Comparison of ENCODE assay signal across 8 cellular contexts in the genomic region with DNA sequence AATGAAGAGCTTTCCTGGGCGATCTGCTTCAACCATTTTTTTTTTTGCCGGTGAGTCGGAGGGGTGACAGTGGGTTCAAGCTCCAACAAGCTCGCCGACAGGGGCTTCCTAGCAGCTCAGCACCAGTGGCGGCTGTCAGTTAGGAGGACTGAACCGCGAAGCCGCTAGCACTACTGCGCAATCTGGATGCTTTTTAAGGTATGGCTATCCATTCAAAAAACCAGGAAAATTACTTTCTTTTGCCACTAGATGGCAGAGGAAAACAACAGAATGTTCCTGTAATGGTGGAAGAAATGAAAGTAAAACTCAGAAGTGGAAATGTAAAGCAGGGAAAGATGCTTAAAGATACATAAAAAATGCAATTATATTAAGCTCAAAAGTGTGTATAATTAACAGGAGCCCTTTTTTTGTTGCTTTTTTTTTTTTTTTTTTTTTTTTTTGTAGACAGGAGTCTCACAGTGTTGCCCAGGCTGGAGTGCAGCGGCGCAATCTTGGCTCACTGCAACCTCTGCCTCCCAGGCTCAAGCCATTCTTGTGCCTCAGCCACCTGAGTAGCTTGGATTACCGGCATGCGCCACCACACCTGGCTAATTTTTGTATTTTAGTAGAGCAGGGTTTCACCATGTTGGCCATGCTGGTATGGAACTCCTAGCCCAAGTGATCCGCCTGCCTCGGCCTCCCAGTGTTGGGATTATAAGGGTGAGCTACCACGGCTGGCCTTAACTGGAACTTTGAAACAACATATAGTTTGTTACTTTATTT. TPM values are rescaled to one million over a fixed set of nuclear protein-coding genes. Genes with fewer than 3 reads are reported as not detected.
A peak's percentile ranks its signal among the peaks of the same experiment; 100 is the strongest.
DNase-seq lines count a peak whose midpoint lies in the region; ATAC-seq and TF ChIP-seq lines count a peak whose summit lies in the region.

No MANE protein-coding gene starts in this region.

- peaks cover 9% of the 10 kb centered on the region; the same call in 1 of the 2 replicates for H3K36me3 ChIP-seq in IMR-90 (ENCODE audit: control insufficient read depth, insufficient read depth, low read length)
- H3K36me3 ChIP-seq in thoracic aorta, result peaks cover 10% of the 10 kb centered on the region

- H2AFZ ChIP-seq in IMR-90 (replicated peaks; ENCODE audit: low read length, poor library complexity), result no peak overlapping the region

- TF ChIP-seq RAD21 in IMR-90 (IDR thresholded peaks at IDR 0.05; ENCODE audit: low read length), result peak; percentile 51

- peak overlapping the region; percentile 97 for H3K4me2 ChIP-seq in IMR-90 (ENCODE audit: low read depth, low read length)

- peak overlapping the region; percentile 35 for H3K14ac ChIP-seq in IMR-90 (replicated peaks; ENCODE audit: low read depth, low read length)

- dilution Hi-C loops in IMR-90 (cut with HindIII; ENCODE audit: low sequenced_read_pairs, unreplicated experiment), result no loop called here

- POLR2A ChIA-PET in IMR-90 (lab: Charles Lee; ENCODE audit: unreplicated experiment), result no interaction called here

- CTCF ChIA-PET in IMR-90 (lab: Yijun Ruan, JAX), result interaction anchor here (0.6 to 1.5 kb wide), 13 partner anchors 10 to 970 kb away, joined by 3 to 10 read pairs (median 3); partner anchors contain the start of gene GBP1

- H4K5ac ChIP-seq in IMR-90 (ENCODE audit: low read depth, low read length), result peak overlapping the region; percentile 76

- TF ChIP-seq POLR2A in IMR-90 (IDR thresholded peaks at IDR 0.05; ENCODE audit: low read depth, low read length), result no peak

- H3K56ac ChIP-seq in IMR-90 (ENCODE audit: extremely low read depth, insufficient read depth, low read length), result no peak overlapping the region

- H3K27ac ChIP-seq in IMR-90 (ENCODE audit: insufficient read depth, low read length) (peak overlapping the region; percentile 62; the same call in 1 of the 2 replicates), thoracic aorta (no peak overlapping the region)

- H3K23ac ChIP-seq in IMR-90 (ENCODE audit: low read depth, low read length), result no peak overlapping the region

- WGBS in IMR-90 (ENCODE audit: extremely low coverage in 2 of 2, insufficient read length in 1 of 2), 2 experiments, result 85% methylated on average over 5 of the region's 17 CpGs; no CpG with 5 or more reads in 1 of the 2 experiments

- H2BK5ac ChIP-seq in IMR-90 (ENCODE audit: low read depth, low read length, poor library complexity, severe bottlenecking), result peak overlapping the region; percentile 5

- no peak overlapping the region for H2BK120ac ChIP-seq in IMR-90 (ENCODE audit: low read depth, low read length)

- no peak overlapping the region for H2AK9ac ChIP-seq in IMR-90 (replicated peaks; ENCODE audit: low read depth, low read length, poor library complexity)

- H3K4ac ChIP-seq in IMR-90 (ENCODE audit: low read depth, low read length), result 0 out of 2 replicates have a peak overlapping the region, but pooled peaks have one; percentile 45

- H3K27me3 ChIP-seq in IMR-90 (ENCODE audit: control insufficient read depth, insufficient read depth, low read length), result no peaks in the 10 kb centered on the region
- no peaks in the 10 kb centered on the region for H3K27me3 ChIP-seq in thoracic aorta (replicated peaks; ENCODE audit: insufficient read depth)

- peaks cover 19 to 50% of the 10 kb centered on the region in 2 experiments for H3K79me1 ChIP-seq in IMR-90 (ENCODE audit: low read depth in 1 of 2, low read length in 2 of 2)

- TF ChIP-seq CTCF in IMR-90 (conservative IDR thresholded peaks at IDR 0.05; ENCODE audit: low read depth, low read length) (peak; percentile 72), thoracic aorta (IDR thresholded peaks at IDR 0.05) (peak; percentile 55)

- no peak overlapping the region; the same call in 1 of the 2 replicates for H3K9ac ChIP-seq in IMR-90 (ENCODE audit: low read depth, low read length)

- H4K91ac ChIP-seq in IMR-90 (ENCODE audit: insufficient read depth, low read depth, low read length), result no peak overlapping the region

- H3K9me3 ChIP-seq in IMR-90 (ENCODE audit: control insufficient read depth, insufficient read depth, low read length), result no peaks in the 10 kb centered on the region
- no peaks in the 10 kb centered on the region for H3K9me3 ChIP-seq in thoracic aorta

- H2AK5ac ChIP-seq in IMR-90 (ENCODE audit: low read depth, low read length), result peak overlapping the region; percentile 43; the same call in 1 of the 2 replicates

- peaks cover 4% of the 10 kb centered on the region; the same call in 1 of the 2 replicates for H4K20me1 ChIP-seq in IMR-90 (ENCODE audit: insufficient read depth, low read length)

- in situ Hi-C loops in IMR-90 (cut with MboI; ENCODE audit: low sequenced_read_pairs) (no loop called here), SK-MEL-5 (cut with HindIII; ENCODE audit: low pct_unique_long_range_greater_than_20kb, low sequenced_read_pairs) (no loop called here)

- H3K4me1 ChIP-seq in IMR-90 (ENCODE audit: control insufficient read depth, insufficient read depth, low read length) (peaks cover 13% of the 10 kb centered on the region), thoracic aorta (ENCODE audit: control insufficient read depth in 1 of 2, low read depth in 2 of 2) (peaks cover 17 to 31% of the 10 kb centered on the region in 2 donors)

- peak overlapping the region in 1 of 2 experiments; percentile 13; a peak in 1 of 4 replicates for H4K8ac ChIP-seq in IMR-90 (ENCODE audit: low read depth in 2 of 2, low read length in 2 of 2)

- intact Hi-C loops in IMR-90 (cut with micrococcal nuclease), result loop anchor here (1.0 kb wide), 1 partner anchor 471 kb away; no protein-coding TSS in a partner anchor
- intact Hi-C loops in left colon (cut with DNase I, micrococcal nuclease), result no loop called here

- H3K4me3 ChIP-seq in IMR-90 (ENCODE audit: insufficient read depth, low read depth, low read length), result no peak overlapping the region
- peak overlapping the region; percentile 22 for H3K4me3 ChIP-seq in thoracic aorta

- peak; percentile 72 for DNase-seq in activated effector memory CD4-positive, alpha-beta T cell treated with anti-CD3 and anti-CD28 coated beads, Interleukin-2, amount 50 U/mL, for 16 hours
- no peak for DNase-seq in activated effector memory CD4-positive, alpha-beta T cell treated with Interleukin-2 at 50 U/mL for 16 hours
- DNase-seq in IMR-90, result peak; percentile 69
- DNase-seq in SK-MEL-5 (ENCODE audit: low read depth, low spot score), result peak; percentile 77
- peak; percentile 67 for DNase-seq in central memory CD4-positive, alpha-beta T cell
- no peak for DNase-seq in left colon
- no peak for DNase-seq in thoracic aorta (ENCODE audit: low spot score)

- H2BK20ac ChIP-seq in IMR-90 (ENCODE audit: low read depth, low read length), result no peak overlapping the region; the same call in 1 of the 2 replicates

- peaks cover 9% of the 10 kb centered on the region; the same call in 1 of the 2 replicates for H3K9me1 ChIP-seq in IMR-90 (ENCODE audit: insufficient read depth, low read length)

- no peak overlapping the region for H2BK15ac ChIP-seq in IMR-90 (ENCODE audit: low read depth, low read length)

- no TSS peak for BruUV-seq in IMR-90 (replicated peaks; lab: Mats Ljungman, UMichigan)

- peak overlapping the region; percentile 39; the same call in 1 of the 2 replicates for H3K18ac ChIP-seq in IMR-90 (ENCODE audit: low read depth, low read length)

- ATAC-seq in IMR-90 (ENCODE audit: low read depth) (peak; percentile 44), left colon (peak; percentile 73), thoracic aorta (ENCODE audit: insufficient number of reproducible peaks, low FRiP score, low read depth) (no peak), GM21825 (IDR thresholded peaks at IDR 0.05; ENCODE audit: unreplicated experiment) (no peak)

TF ChIP-seq in IMR-90, 13 proteins besides CTCF, POLR2A, EP300 and RAD21 (continues in another document):
- TF ChIP-seq ELK1 (IDR thresholded peaks at IDR 0.05; ENCODE audit: borderline replicate concordance, low read depth, low read length), result no peak

RNA-seq across cellular contexts. Expression of gene KYAT3, which starts 8.5 kb away (rescaled TPM):
- 20.4 and 34.2 TPM in 2 replicates for total RNA-seq in IMR-90 (2012; rRNA removed)
- 19.6 and 22.6 TPM in 2 replicates for polyA plus RNA-seq in IMR-90 (2012; rRNA removed)
- 2.9 and 3.7 TPM in 2 replicates for polyA plus RNA-seq in IMR-90 (2012; cell fraction: cytosol; rRNA removed)
- 1.7 and 14.5 TPM in 2 replicates for polyA plus RNA-seq in IMR-90 (2012; cell fraction: nucleus; rRNA removed; ENCODE audit: low replicate concordance)
- 17.6 and 20.0 TPM in 2 replicates for total RNA-seq in SK-MEL-5 (2014; rRNA removed; shearing (Covaris generic))
- 11.1 and 14.4 TPM in 2 replicates for polyA plus RNA-seq in SK-MEL-5 (2015; cell fraction: cytosol; rRNA removed)
- polyA plus RNA-seq in SK-MEL-5 (2015; cell fraction: nucleus; rRNA removed), result 18.3 and 21.2 TPM in 2 replicates
- total RNA-seq in left colon, result 10 to 100 TPM; 21.6 to 27.4 TPM
- total RNA-seq in thoracic aorta, result 10 to 100 TPM; 16.7 to 24.8 TPM

RNA-seq across cellular contexts. Expression of gene RBMXL1, which starts 8.5 kb away (rescaled TPM):
- total RNA-seq in IMR-90 (2012; rRNA removed) (8.1 and 10.8 TPM in 2 replicates), left colon (10 to 100 TPM in 1 of 2 donors, 1 to 10 TPM in 1; 9.6 to 11.8 TPM), thoracic aorta (10 to 100 TPM; 17.6 to 26.2 TPM)
- 2.8 and 3.5 TPM in 2 replicates for polyA plus RNA-seq in IMR-90 (2012; rRNA removed)
- polyA plus RNA-seq in IMR-90 (2012; cell fraction: cytosol; rRNA removed), result 1.4 and 2.4 TPM in 2 replicates
- 0.64 and 3.7 TPM in 2 replicates for polyA plus RNA-seq in IMR-90 (2012; cell fraction: nucleus; rRNA removed; ENCODE audit: low replicate concordance)
- total RNA-seq in SK-MEL-5 (2014; rRNA removed; shearing (Covaris generic)), result 9.7 and 10.8 TPM in 2 replicates
- 9.4 and 10.9 TPM in 2 replicates for polyA plus RNA-seq in SK-MEL-5 (2015; cell fraction: cytosol; rRNA removed)
- polyA plus RNA-seq in SK-MEL-5 (2015; cell fraction: nucleus; rRNA removed), result 10.7 and 13.9 TPM in 2 replicates

RNA-seq across cellular contexts. Expression of gene GBP3, which starts 38.7 kb away (rescaled TPM):
- total RNA-seq in IMR-90 (2012; rRNA removed) (42.5 and 50.0 TPM in 2 replicates), left colon (100 to 1,000 TPM in 1 of 2 donors, 10 to 100 TPM in 1; 63.1 to 126 TPM), thoracic aorta (10 to 100 TPM; 44.7 to 51.9 TPM)
- 20.5 and 21.9 TPM in 2 replicates for polyA plus RNA-seq in IMR-90 (2012; rRNA removed)
- polyA plus RNA-seq in IMR-90 (2012; cell fraction: cytosol; rRNA removed), result 7.8 and 18.4 TPM in 2 replicates
- 6.9 and 32.6 TPM in 2 replicates for polyA plus RNA-seq in IMR-90 (2012; cell fraction: nucleus; rRNA removed; ENCODE audit: low replicate concordance)
- total RNA-seq in SK-MEL-5 (2014; rRNA removed; shearing (Covaris generic)), result 0.08 TPM in 2 replicates
- 0.24 and 0.60 TPM in 2 replicates for polyA plus RNA-seq in SK-MEL-5 (2015; cell fraction: cytosol; rRNA removed)
- 4.2 and 4.3 TPM in 2 replicates for polyA plus RNA-seq in SK-MEL-5 (2015; cell fraction: nucleus; rRNA removed)

Comparison
In these comparisons a context has a peak if more than half of its experiments do, and no peak if none do; other contexts are left out.
1. DNase-seq: peak in activated effector memory CD4-positive, alpha-beta T cell treated with anti-CD3 and anti-CD28 coated beads, Interleukin-2, amount 50 U/mL, for 16 hours (single experiment), IMR-90 (single experiment), SK-MEL-5 (single experiment) and central memory CD4-positive, alpha-beta T cell (single experiment); none in activated effector memory CD4-positive, alpha-beta T cell treated with Interleukin-2 at 50 U/mL for 16 hours (single experiment), left colon (0 of 2) and thoracic aorta (single experiment).
2. ATAC-seq: peak in IMR-90 (single experiment) and left colon (single experiment); none in thoracic aorta (single experiment) and GM21825 (single experiment).
3. RNA of gene GBP3, which starts 38.7 kb away (total RNA-seq): 63.1 to 126 TPM in left colon, 44.7 to 51.9 TPM in thoracic aorta and 42.5 to 50.0 TPM in IMR-90; 0.08 TPM in SK-MEL-5; every median in the first group is over 10 times any median in the second.